ENCODE assay signal across 22 cellular contexts in genomic region chr21:24418671-24419070, GRCh38.
"Had no signal": no experiment of that assay in that cellular context is flagged by ENCODE, and none has a peak within 500 bp of the region (broad histone marks: within the 10 kb centered on the region; RNA-seq: fewer than 3 reads in every experiment).

No MANE protein-coding gene starts in this region.

- H3K4me3 ChIP-seq: gastrocnemius medialis, lung, ovary, psoas muscle, sigmoid colon, stomach, thyroid gland had no signal

- H3K27me3 ChIP-seq: gastrocnemius medialis, ovary, sigmoid colon, stomach, thyroid gland had no signal

- H3K36me3 ChIP-seq: gastrocnemius medialis, ovary, sigmoid colon, stomach, thyroid gland had no signal

- DNase-seq: cortex of kidney; endodermal cell; foreskin fibroblast; gastrocnemius medialis; head of caudate nucleus; kidney; natural killer cell; occipital lobe; ovary; psoas muscle; right cardiac atrium; sigmoid colon; stimulated activated CD4-positive, alpha-beta T cell treated with anti-CD3 and anti-CD28 coated beads, Interleukin-2, amount 100 ng/mL, for 24 hours; stimulated activated CD4-positive, alpha-beta T cell treated with anti-CD3 and anti-CD28 coated beads, Interleukin-4, amount 100 ng/mL, for 24 hours; stimulated activated naive CD4-positive, alpha-beta T cell treated with Interleukin-2 at 50 U/mL for 16 hours; stomach; thyroid gland had no signal

- H3K4me1 ChIP-seq: gastrocnemius medialis, psoas muscle, sigmoid colon, stomach had no signal

- ATAC-seq: esophagus mucosa; gastrocnemius medialis; left lobe of liver; natural killer cell; psoas muscle; right cardiac atrium; stimulated activated effector memory CD8-positive, alpha-beta T cell treated with anti-CD3 and anti-CD28 coated beads, Interleukin-12 subunit alpha, Interleukin-12 subunit beta, amount 100 ng/mL, for 72 hours had no signal

- H3K27ac ChIP-seq: epithelial cell of prostate, gastrocnemius medialis, ovary, psoas muscle, sigmoid colon, stomach, thyroid gland had no signal

- H3K9me3 ChIP-seq: thyroid gland had no signal
